In genomic region chr10:5412277-5412941, GRCh38 we compare ENCODE assay signal across 8 cellular contexts. TPM values are rescaled to one million over a fixed set of nuclear protein-coding genes. Genes with fewer than 3 reads are reported as not detected.
DNase-seq lines count a peak whose midpoint lies in the region; ATAC-seq and TF ChIP-seq lines count a peak whose summit lies in the region.

TSS of gene NET1 (plus strand) at chr10:5412557. CDS start at chr10:5412693, 136 bp downstream.

- H3K4me1 ChIP-seq in HUES48 (ENCODE audit: control insufficient read depth, insufficient read depth, low read length) (peaks cover 40% of the 10 kb centered on the region), OCI-LY3 (ENCODE audit: low read length) (peaks cover 7% of the 10 kb centered on the region; the same call in 1 of the 2 replicates)

- H3K9me3 ChIP-seq in HUES48 (ENCODE audit: control insufficient read depth, insufficient read depth, low read length) (peaks cover under 1% of the 10 kb centered on the region; the same call in 1 of the 2 replicates), OCI-LY3 (ENCODE audit: insufficient read depth, low read length) (0 out of 2 replicates have a peak, but pooled peaks cover 2% of the 10 kb centered on the region)

- ATAC-seq in GM21423 (IDR thresholded peaks at IDR 0.05; ENCODE audit: unreplicated experiment), result peak; percentile 96

- H3K9ac ChIP-seq in HUES48 (ENCODE audit: low read depth, low read length) (peak within 1 kb of the TSS; percentile 76), OCI-LY3 (ENCODE audit: low read length) (peak within 1 kb of the TSS; percentile 74)

- H3K79me2 ChIP-seq in OCI-LY3 (ENCODE audit: low read length), result peaks cover 47% of the 10 kb centered on the region

- no peaks in the 10 kb centered on the region for H4K20me1 ChIP-seq in OCI-LY3 (ENCODE audit: insufficient read depth, low read length)

- peak within 1 kb of the TSS; percentile 100 for H2AFZ ChIP-seq in OCI-LY3 (ENCODE audit: low read depth, low read length)

- H3K27ac ChIP-seq in HUES48 (ENCODE audit: low read depth, low read length), result peak within 1 kb of the TSS; percentile 82
- H3K27ac ChIP-seq in OCI-LY3 (ENCODE audit: low read length), result no peak within 1 kb of the TSS; the same call in 1 of the 2 replicates

- DNase-seq in DMS 273 (lab: John Stamatoyannopoulos, UW; ENCODE audit: unreplicated experiment), result peak; percentile 93
- DNase-seq in activated T-cell treated with anti-CD3 and anti-CD28 coated beads for 48 hours (ENCODE audit: low read depth), result peak; percentile 73
- peak; percentile 89 to 93 for DNase-seq in erythroblast (lab: John Stamatoyannopoulos, UW)
- DNase-seq in mucosa of gallbladder (ENCODE audit: low spot score), result peak; percentile 93
- DNase-seq in stimulated activated CD8-positive, alpha-beta memory T cell treated with anti-CD3 and anti-CD28 coated beads, Interleukin-4, amount 100 ng/mL, for 48 hours, result peak; percentile 86

- peak; percentile 60 for TF ChIP-seq POLR2A in erythroblast (IDR thresholded peaks at IDR 0.05; ENCODE audit: low read length)

- no peak for TF ChIP-seq CTCF in OCI-LY3 (IDR thresholded peaks at IDR 0.05; ENCODE audit: low read depth, low read length)

- peak within 1 kb of the TSS; percentile 94 for H3K4me2 ChIP-seq in OCI-LY3 (ENCODE audit: low read length)

- H3K4me3 ChIP-seq in HUES48 (ENCODE audit: low read depth, low read length) (peak within 1 kb of the TSS; percentile 80), OCI-LY3 (ENCODE audit: low read length) (peak within 1 kb of the TSS; percentile 94)

- no peaks in the 10 kb centered on the region for H3K36me3 ChIP-seq in HUES48 (ENCODE audit: control insufficient read depth, insufficient read depth, low read length)
- H3K36me3 ChIP-seq in OCI-LY3 (replicated peaks; ENCODE audit: low read depth, low read length), result no peaks in the 10 kb centered on the region

- no peaks in the 10 kb centered on the region for H3K27me3 ChIP-seq in HUES48 (ENCODE audit: control insufficient read depth, insufficient read depth, low read length)
- no peaks in the 10 kb centered on the region for H3K27me3 ChIP-seq in OCI-LY3 (ENCODE audit: low read depth, low read length)

RNA-seq across cellular contexts. Expression of gene NET1, which starts in this region (rescaled TPM):
- 85.8 TPM for total RNA-seq in mucosa of gallbladder
